14 cellular contexts compared by ENCODE assay signal in genomic region chr2:145771526-145771925, GRCh38.
A peak's percentile ranks its signal among the peaks of the same experiment; 100 is the strongest.
DNase-seq lines count a peak whose midpoint lies in the region; ATAC-seq and TF ChIP-seq lines count a peak whose summit lies in the region.
"Had no signal": no experiment of that assay in that cellular context is flagged by ENCODE, and none has a peak within 500 bp of the region (broad histone marks: within the 10 kb centered on the region; RNA-seq: fewer than 3 reads in every experiment).

No MANE protein-coding gene starts in this region.

- H3K27ac Mint-ChIP-seq in glutamatergic neuron (ENCODE audit: unreplicated experiment) = no peak overlapping the region

- H3K9ac ChIP-seq in Karpas-422 (ENCODE audit: low read length) (no peak overlapping the region), colonic mucosa (ENCODE audit: low read depth in 2 of 2, low read length in 2 of 2) (no peak overlapping the region)

- no peak overlapping the region for H3K4me3 Mint-ChIP-seq in glutamatergic neuron (ENCODE audit: unreplicated experiment)

- no peak for TF ChIP-seq CTCF in colonic mucosa (IDR thresholded peaks at IDR 0.05)
- TF ChIP-seq CTCF in glutamatergic neuron (IDR thresholded peaks at IDR 0.05; ENCODE audit: partially characterized antibody, unreplicated experiment) = no peak
- no peak for TF ChIP-seq CTCF in sigmoid colon (IDR thresholded peaks at IDR 0.05)

- intact Hi-C loops in colonic mucosa (cut with DNase I) (no loop called here), sigmoid colon (cut with DNase I) (no loop called here), left ventricle myocardium superior (cut with micrococcal nuclease) (no loop called here)

- peak; percentile 71 for DNase-seq in SIG-M5 treated with dmso at 0.1 percent for 504 hours (lab: John Stamatoyannopoulos, UW; ENCODE audit: unreplicated experiment)
- no peak for DNase-seq in SIG-M5 (lab: John Stamatoyannopoulos, UW)
- peak; percentile 68 for DNase-seq in Karpas-422
- no peak for DNase-seq in colonic mucosa
- DNase-seq in glutamatergic neuron = no peak
- DNase-seq in sigmoid colon = no peak
- no peak for DNase-seq in left ventricle myocardium superior
- DNase-seq: kidney, NCI-H1436, Right ventricle myocardium superior had no signal

- no peaks in the 10 kb centered on the region for H4K20me1 ChIP-seq in Karpas-422 (ENCODE audit: insufficient read depth, low read depth, low read length)

- no peak overlapping the region for H2AFZ ChIP-seq in Karpas-422 (ENCODE audit: low read length)

- H3K4me1 Mint-ChIP-seq in glutamatergic neuron (ENCODE audit: low read depth, unreplicated experiment) = peaks cover 5% of the 10 kb centered on the region

- H3K79me2 ChIP-seq in Karpas-422 (ENCODE audit: low read length) = no peaks in the 10 kb centered on the region

- H3K27me3 Mint-ChIP-seq in glutamatergic neuron (ENCODE audit: unreplicated experiment) = no peaks in the 10 kb centered on the region

- peak overlapping the region; percentile 22 for H3K4me2 ChIP-seq in Karpas-422 (ENCODE audit: low read depth, low read length, poor library complexity, severe bottlenecking)

- TF ChIP-seq EP300 in sigmoid colon (IDR thresholded peaks at IDR 0.05) = no peak

- H3K36me3 ChIP-seq in Karpas-422 (ENCODE audit: insufficient read depth, low read length) (no peaks in the 10 kb centered on the region), colonic mucosa (no peaks in the 10 kb centered on the region), sigmoid colon (no peaks in the 10 kb centered on the region)
- H3K36me3 ChIP-seq: tibial nerve had no signal

- H3K4me3 ChIP-seq in Karpas-422 (ENCODE audit: low read length) (no peak overlapping the region), colonic mucosa (no peak overlapping the region), sigmoid colon (no peak overlapping the region)
- H3K4me3 ChIP-seq: tibial nerve had no signal

- H3K4me1 ChIP-seq in Karpas-422 (ENCODE audit: low read length) (peaks cover 17% of the 10 kb centered on the region), colonic mucosa (no peaks in the 10 kb centered on the region), sigmoid colon (no peaks in the 10 kb centered on the region)
- H3K4me1 ChIP-seq: tibial nerve had no signal

- ATAC-seq in HG02938 (IDR thresholded peaks at IDR 0.05; ENCODE audit: unreplicated experiment) (peak; percentile 99), left ventricle myocardium superior (no peak)
- ATAC-seq: HCT116 had no signal

- H3K27ac ChIP-seq in Karpas-422 (ENCODE audit: low read length) (no peak overlapping the region), colonic mucosa (no peak overlapping the region), sigmoid colon (no peak overlapping the region)
- H3K27ac ChIP-seq: 22Rv1, tibial nerve had no signal

- H3K9me2 ChIP-seq in Karpas-422 (replicated peaks; ENCODE audit: insufficient read depth, low read length) = no peaks in the 10 kb centered on the region

- TF ChIP-seq POLR2A in sigmoid colon (IDR thresholded peaks at IDR 0.05) = no peak

- H3K27me3 ChIP-seq in Karpas-422 (ENCODE audit: low read length) (no peaks in the 10 kb centered on the region), colonic mucosa (no peaks in the 10 kb centered on the region), sigmoid colon (peaks cover 0 to 4% (median 0%) of the 10 kb centered on the region in 3 donors)
- H3K27me3 ChIP-seq: tibial nerve had no signal

- H3K9me3 Mint-ChIP-seq in glutamatergic neuron (ENCODE audit: unreplicated experiment) = no peaks in the 10 kb centered on the region

- no peaks in the 10 kb centered on the region for H3K36me3 Mint-ChIP-seq in glutamatergic neuron (ENCODE audit: unreplicated experiment)

- H3K9me3 ChIP-seq in Karpas-422 (ENCODE audit: low read length) (no peaks in the 10 kb centered on the region), colonic mucosa (no peaks in the 10 kb centered on the region), sigmoid colon (no peaks in the 10 kb centered on the region)
- H3K9me3 ChIP-seq: tibial nerve had no signal

Comparison
In these comparisons a context has a peak if more than half of its experiments do, and no peak if none do; other contexts are left out.
1. DNase-seq: peak in SIG-M5 treated with dmso at 0.1 percent for 504 hours (single experiment) and Karpas-422 (single experiment); none in SIG-M5 (single experiment), colonic mucosa (single experiment), glutamatergic neuron (single experiment), sigmoid colon (single experiment) and left ventricle myocardium superior (single experiment).